Comparison of ENCODE assay signal across 11 cellular contexts in genomic region chr10:97991875-97992274, GRCh38. TPM values are rescaled to one million over a fixed set of nuclear protein-coding genes. Genes with fewer than 3 reads are reported as not detected.
A peak's percentile ranks its signal among the peaks of the same experiment; 100 is the strongest.
DNase-seq lines count a peak whose midpoint lies in the region; ATAC-seq, FAIRE-seq and TF ChIP-seq lines count a peak whose summit lies in the region.
"Had no signal": no experiment of that assay in that cellular context is flagged by ENCODE, and none has a peak within 500 bp of the region (broad histone marks: within the 10 kb centered on the region; RNA-seq: fewer than 3 reads in every experiment).

No MANE protein-coding gene starts in this region.

- RAD21 ChIA-PET in GM12878 (lab: Charles Lee; ENCODE audit: unreplicated experiment): no interaction called here

- peaks cover 49% of the 10 kb centered on the region for H3K27me3 Mint-ChIP-seq in T-helper 17 cell

- in situ Hi-C loops in GM12878 (cut with MboI): no loop called here

- no peak overlapping the region for H3K4me3 Mint-ChIP-seq in T-helper 17 cell

- no peak for TF ChIP-seq EP300 in GM12878 (IDR thresholded peaks at IDR 0.05; ENCODE audit: borderline replicate concordance in 1 of 2, control insufficient read depth in 1 of 2, low read depth in 2 of 2, low read length in 2 of 2)

- no peak overlapping the region for H3K9ac ChIP-seq in GM12878 (ENCODE audit: control insufficient read depth, insufficient read depth, low read length)
- H3K9ac ChIP-seq: BLaER1 had no signal

- H2AFZ ChIP-seq in GM12878 (ENCODE audit: control insufficient read depth, low read depth, low read length): no peak overlapping the region

- H3K4me1 Mint-ChIP-seq in T-helper 17 cell: no peaks in the 10 kb centered on the region

- CTCF ChIA-PET in GM12878 (lab: Yijun Ruan, JAX): no interaction called here

- H3K27ac Mint-ChIP-seq in T-helper 17 cell: no peak overlapping the region

- 18% methylated on average over 2 of the region's 2 CpGs for WGBS in GM12878 (ENCODE audit: insufficient coverage, insufficient replicate concordance, low lambda C conversion rate, missing lambda C conversion rate)

- no peaks in the 10 kb centered on the region for H3K36me3 Mint-ChIP-seq in T-helper 17 cell (ENCODE audit: low read depth)

- H3K4me3 ChIP-seq in GM12878: no peak overlapping the region
- H3K4me3 ChIP-seq: BLaER1 had no signal

- no peaks in the 10 kb centered on the region for H3K36me3 ChIP-seq in GM12878 (ENCODE audit: control insufficient read depth in 2 of 2, insufficient read depth in 2 of 2, low read length in 1 of 2)
- H3K36me3 ChIP-seq: BLaER1 had no signal

- FAIRE-seq in GM12878 (lab: Jason Lieb, UNC): no peak

- no peak for TF ChIP-seq POLR2A in GM12878 (IDR thresholded peaks at IDR 0.05; ENCODE audit: low read depth, low read length)

- H4K20me1 ChIP-seq in GM12878 (ENCODE audit: control insufficient read depth, insufficient read depth): no peaks in the 10 kb centered on the region
- H4K20me1 ChIP-seq: BLaER1 had no signal

- no peak overlapping the region for H3K4me2 ChIP-seq in GM12878 (ENCODE audit: control insufficient read depth, insufficient read depth)
- H3K4me2 ChIP-seq: BLaER1 had no signal

- BruUV-seq in GM12878 (replicated peaks; lab: Mats Ljungman, UMichigan): no TSS peak

- ATAC-seq in GM12878: no peak
- ATAC-seq in HG02973 (IDR thresholded peaks at IDR 0.05; ENCODE audit: unreplicated experiment): no peak
- no peak for ATAC-seq in T-helper 17 cell

- DNase-seq in AG08395 (ENCODE audit: low spot score): peak; percentile 26
- peak; percentile 26 for DNase-seq in HuH-7.5 (ENCODE audit: low spot score)
- no peak for DNase-seq in GM12878 (ENCODE audit: low read depth, low spot score)
- DNase-seq in kidney glomerular epithelial cell (lab: John Stamatoyannopoulos, UW): peak; percentile 29
- no peak for DNase-seq in NCI-H187 treated with DMSO at 0.1 percent for 48 hours (lab: John Stamatoyannopoulos, UW)
- no peak for DNase-seq in activated CD4-positive, alpha-beta T cell treated with anti-CD3 and anti-CD28 coated beads for 48 hours
- no peak for DNase-seq in T-helper 17 cell
- DNase-seq: activated CD8-positive, alpha-beta memory T cell treated with anti-CD3 and anti-CD28 coated beads, Interleukin-2, amount 50 U/mL, for 48 hours; SW 1271 had no signal

- no peak for TF ChIP-seq CTCF in GM12878 (IDR thresholded peaks at IDR 0.05 in 2 of 3, conservative IDR thresholded peaks at IDR 0.05 in 1 of 3; ENCODE audit: control insufficient read depth in 2 of 3, extremely low read depth in 1 of 3, insufficient read depth in 1 of 3, low read depth in 3 of 3, low read length in 3 of 3)

- no peaks in the 10 kb centered on the region; a peak in 1 of 4 replicates for H3K27me3 ChIP-seq in GM12878 (replicated peaks in 1 of 2; ENCODE audit: control insufficient read depth in 2 of 2, insufficient read depth in 2 of 2, low read length in 1 of 2)
- H3K27me3 ChIP-seq: BLaER1 had no signal

- TF ChIP-seq RAD21 in GM12878 (IDR thresholded peaks at IDR 0.05; ENCODE audit: insufficient read depth, low read depth, low read length): no peak

- intact Hi-C loops in GM12878 (cut with micrococcal nuclease; ENCODE audit: unreplicated experiment): loop anchor here (10.0 kb wide), 1 partner anchor 63 kb away; no protein-coding TSS in a partner anchor

- H3K27ac ChIP-seq in GM12878 (ENCODE audit: control insufficient read depth, insufficient read depth): no peak overlapping the region
- H3K27ac ChIP-seq: BLaER1 had no signal

- SMC1A ChIA-PET in GM12878 (lab: Charles Lee; ENCODE audit: uncharacterized antibody, unreplicated experiment): no interaction called here

- no peaks in the 10 kb centered on the region for H3K4me1 ChIP-seq in GM12878 (ENCODE audit: control insufficient read depth, insufficient read depth, low read length)
- H3K4me1 ChIP-seq: BLaER1 had no signal

- H3K9me3 ChIP-seq in GM12878 (replicated peaks; ENCODE audit: control insufficient read depth, insufficient read depth, low read length): no peaks in the 10 kb centered on the region
- H3K9me3 ChIP-seq in T-helper 17 cell (ENCODE audit: control insufficient read depth, low read length, poor library complexity, severe bottlenecking): no peaks in the 10 kb centered on the region
- H3K9me3 ChIP-seq: BLaER1 had no signal

- H3K79me2 ChIP-seq in GM12878 (ENCODE audit: control insufficient read depth, insufficient read depth, low read length): no peaks in the 10 kb centered on the region

- POLR2A ChIA-PET in GM12878 (lab: Charles Lee): interaction anchor here (1.2 kb wide), 1 partner anchor 9 kb away, joined by 4 read pairs; no protein-coding TSS in a partner anchor

TF ChIP-seq in GM12878, 131 proteins besides CTCF, POLR2A, EP300 and RAD21 (continues in another document):
- TF ChIP-seq REST (IDR thresholded peaks at IDR 0.05; ENCODE audit: low read depth, low read length): peak; percentile 83
- TF ChIP-seq CBX5 (IDR thresholded peaks at IDR 0.05; ENCODE audit: low read depth): no peak
- TF ChIP-seq ZNF687 (IDR thresholded peaks at IDR 0.05): no peak

RNA-seq across cellular contexts. Expression of gene CRTAC1, which starts 38.5 kb away (rescaled TPM):
- total RNA-seq in GM12878 (2013; cell fraction: nucleolus; rRNA removed): not detected in 2 replicates
- total RNA-seq in GM12878 (2014; rRNA removed): not detected in 2 replicates
- total RNA-seq in GM12878 (2014; rRNA removed; fragmentation: Illumina TruSeq; extraction: Trizol): not detected in 2 replicates
- total RNA-seq in GM12878 (2021): 0.10 TPM in 1 of 2 replicates, not detected in the other
- not detected for polyA plus RNA-seq in GM12878 (2011; ENCODE audit: low read depth)
- polyA plus RNA-seq in GM12878 (2011; rRNA removed): not detected in 2 replicates
- polyA plus RNA-seq in GM12878 (2011; cell fraction: cytosol; rRNA removed): not detected in 2 replicates
- polyA plus RNA-seq in GM12878 (2011; cell fraction: nucleus; rRNA removed): not detected in 2 replicates
- polyA plus RNA-seq in GM12878 (2012): not detected in 2 replicates
- not detected in 2 replicates for polyA plus RNA-seq in GM12878 (2014; fragmentation: Illumina TruSeq; extraction: Trizol)
- polyA plus RNA-seq in GM12878 (2014; fragmentation: Nextera tagmentation; extraction: Ambion mirVana): not detected
- polyA plus RNA-seq in GM12878 (2014; rRNA removed): not detected in 2 replicates
- polyA plus RNA-seq in GM12878 (2016; fragmentation: Nextera tagmentation; extraction: Ambion mirVana): not detected
- not detected in 2 replicates for polyA minus RNA-seq in GM12878 (2011; rRNA and poly(A)+ RNA removed)
- polyA minus RNA-seq in GM12878 (2011; cell fraction: cytosol; rRNA and poly(A)+ RNA removed): not detected in 2 replicates
- not detected in 2 replicates for polyA minus RNA-seq in GM12878 (2011; cell fraction: nucleus; rRNA and poly(A)+ RNA removed)
- not detected for total RNA-seq in T-helper 17 cell

Comparison
In these comparisons a context has a peak if more than half of its experiments do, and no peak if none do; other contexts are left out.
1. DNase-seq: peak in AG08395 (single experiment), HuH-7.5 (single experiment) and kidney glomerular epithelial cell (single experiment); none in GM12878 (single experiment), NCI-H187 treated with DMSO at 0.1 percent for 48 hours (single experiment), activated CD4-positive, alpha-beta T cell treated with anti-CD3 and anti-CD28 coated beads for 48 hours (single experiment) and T-helper 17 cell (0 of 3).